In the genomic region with DNA sequence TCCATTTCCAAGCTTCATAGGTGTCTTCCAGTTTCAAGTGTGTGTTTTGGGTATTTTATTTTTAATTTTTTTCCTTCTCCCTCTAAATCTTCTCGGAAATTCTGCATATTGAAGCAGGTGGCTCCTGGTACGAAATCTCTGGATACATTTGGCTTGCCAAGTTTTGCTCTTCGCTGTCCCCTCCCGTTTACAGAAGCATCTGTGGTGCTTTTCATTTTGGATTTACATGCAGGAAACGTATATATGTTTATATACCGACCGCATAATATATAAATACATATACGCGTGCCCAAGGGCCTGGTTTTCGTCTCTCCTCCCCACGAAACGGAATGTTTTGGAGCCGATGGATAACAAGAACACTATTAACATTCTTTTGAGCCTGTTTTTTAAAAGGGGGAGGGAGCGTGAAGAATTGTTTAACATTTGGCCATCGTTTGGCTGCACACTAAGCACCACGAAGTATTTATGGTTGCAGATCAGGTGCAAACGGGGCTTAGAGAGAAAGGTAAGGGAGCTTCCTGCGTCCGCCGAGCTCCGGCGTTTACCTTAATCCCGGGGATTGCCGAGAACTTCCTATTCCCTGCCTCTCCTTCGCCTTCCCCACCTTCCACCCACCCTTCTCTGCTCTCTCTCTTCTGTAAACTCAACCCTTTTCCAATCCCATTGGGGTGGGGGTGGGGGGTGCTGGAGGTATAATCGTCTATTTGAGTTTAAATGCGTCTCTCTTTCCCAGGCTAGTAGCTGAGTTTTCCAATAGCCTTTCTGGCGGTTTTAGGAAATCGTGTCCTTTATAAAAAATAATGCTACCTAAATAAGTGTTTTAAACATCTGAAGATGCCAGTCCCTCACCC, we compare ENCODE assay signal across 1 cellular context.
TF ChIP-seq lines count a peak whose summit lies in the region.

No MANE protein-coding gene starts in this region.

TF ChIP-seq in HepG2, 621 proteins besides CTCF, POLR2A, EP300 and RAD21 (continued from another document):
- TF ChIP-seq, protein P1, sequence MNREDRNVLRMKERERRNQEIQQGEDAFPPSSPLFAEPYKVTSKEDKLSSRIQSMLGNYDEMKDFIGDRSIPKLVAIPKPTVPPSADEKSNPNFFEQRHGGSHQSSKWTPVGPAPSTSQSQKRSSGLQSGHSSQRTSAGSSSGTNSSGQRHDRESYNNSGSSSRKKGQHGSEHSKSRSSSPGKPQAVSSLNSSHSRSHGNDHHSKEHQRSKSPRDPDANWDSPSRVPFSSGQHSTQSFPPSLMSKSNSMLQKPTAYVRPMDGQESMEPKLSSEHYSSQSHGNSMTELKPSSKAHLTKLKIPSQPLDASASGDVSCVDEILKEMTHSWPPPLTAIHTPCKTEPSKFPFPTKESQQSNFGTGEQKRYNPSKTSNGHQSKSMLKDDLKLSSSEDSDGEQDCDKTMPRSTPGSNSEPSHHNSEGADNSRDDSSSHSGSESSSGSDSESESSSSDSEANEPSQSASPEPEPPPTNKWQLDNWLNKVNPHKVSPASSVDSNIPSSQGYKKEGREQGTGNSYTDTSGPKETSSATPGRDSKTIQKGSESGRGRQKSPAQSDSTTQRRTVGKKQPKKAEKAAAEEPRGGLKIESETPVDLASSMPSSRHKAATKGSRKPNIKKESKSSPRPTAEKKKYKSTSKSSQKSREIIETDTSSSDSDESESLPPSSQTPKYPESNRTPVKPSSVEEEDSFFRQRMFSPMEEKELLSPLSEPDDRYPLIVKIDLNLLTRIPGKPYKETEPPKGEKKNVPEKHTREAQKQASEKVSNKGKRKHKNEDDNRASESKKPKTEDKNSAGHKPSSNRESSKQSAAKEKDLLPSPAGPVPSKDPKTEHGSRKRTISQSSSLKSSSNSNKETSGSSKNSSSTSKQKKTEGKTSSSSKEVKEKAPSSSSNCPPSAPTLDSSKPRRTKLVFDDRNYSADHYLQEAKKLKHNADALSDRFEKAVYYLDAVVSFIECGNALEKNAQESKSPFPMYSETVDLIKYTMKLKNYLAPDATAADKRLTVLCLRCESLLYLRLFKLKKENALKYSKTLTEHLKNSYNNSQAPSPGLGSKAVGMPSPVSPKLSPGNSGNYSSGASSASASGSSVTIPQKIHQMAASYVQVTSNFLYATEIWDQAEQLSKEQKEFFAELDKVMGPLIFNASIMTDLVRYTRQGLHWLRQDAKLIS (CRISPR knock-in tag; IDR thresholded peaks at IDR 0.05): no peak
- TF ChIP-seq KDM5A (IDR thresholded peaks at IDR 0.05; ENCODE audit: borderline replicate concordance, low read length): no peak
